10 cellular contexts compared by ENCODE assay signal in the genomic region with DNA sequence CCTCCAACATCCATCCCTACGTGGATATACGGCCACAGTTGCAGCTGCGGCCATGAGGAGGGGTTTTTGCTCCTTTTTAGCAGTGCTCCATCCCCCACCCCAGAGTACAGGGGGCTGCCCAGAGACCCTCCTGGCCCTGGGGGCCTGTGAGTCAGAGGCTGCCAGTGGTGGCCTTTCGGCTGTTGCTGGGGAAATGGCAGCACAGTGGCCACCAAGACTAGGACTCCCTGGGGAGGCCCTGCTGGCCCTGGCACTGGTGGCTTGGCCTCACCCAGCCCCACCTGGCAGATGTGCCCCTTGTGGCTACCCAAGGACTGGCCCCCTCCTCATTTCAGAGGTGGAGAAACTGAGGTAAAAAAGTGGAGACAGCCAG. TPM values are rescaled to one million over a fixed set of nuclear protein-coding genes. Genes with fewer than 3 reads are reported as not detected.
DNase-seq lines count a peak whose midpoint lies in the region; ATAC-seq and TF ChIP-seq lines count a peak whose summit lies in the region.
"Had no signal": no experiment of that assay in that cellular context is flagged by ENCODE, and none has a peak within 500 bp of the region (broad histone marks: within the 10 kb centered on the region; RNA-seq: fewer than 3 reads in every experiment).

No MANE protein-coding gene starts in this region.

- H3K4me1 ChIP-seq in GM23338 (ENCODE audit: insufficient read depth) (peaks cover 18% of the 10 kb centered on the region; the same call in 1 of the 2 replicates), lower lobe of right lung (peaks cover 53% of the 10 kb centered on the region), stomach smooth muscle (ENCODE audit: control insufficient read depth, insufficient read depth, low read length) (peaks cover 52% of the 10 kb centered on the region)

- in situ Hi-C loops in brain microvascular endothelial cell (cut with HindIII; ENCODE audit: low pct_ligation_motif_present, low sequenced_read_pairs) = no loop called here

- no peak overlapping the region for H2AFZ ChIP-seq in GM23338

- H3K27me3 Mint-ChIP-seq in GM23338 (ENCODE audit: insufficient read depth, low read depth, poor library complexity) = peaks cover 46% of the 10 kb centered on the region
- H3K27me3 Mint-ChIP-seq: activated naive CD8-positive, alpha-beta T cell treated with anti-CD3 and anti-CD28 coated beads for 36 hours had no signal

- H3K9me2 ChIP-seq in GM23338 (ENCODE audit: insufficient read depth) = no peaks in the 10 kb centered on the region

- DNase-seq in GM23338 (ENCODE audit: low spot score) (no peak), brain microvascular endothelial cell (no peak), lower lobe of right lung (no peak), GM19238 (ENCODE audit: insufficient read length, low spot score) (no peak), activated T-cell treated with anti-CD3 and anti-CD28 coated beads for 4 hours (no peak), NCI-H187 (lab: John Stamatoyannopoulos, UW) (no peak)
- DNase-seq in activated naive CD4-positive, alpha-beta T cell treated with Interleukin-2 at 50 U/mL for 16 hours = no peak
- DNase-seq: activated naive CD8-positive, alpha-beta T cell treated with anti-CD3 and anti-CD28 coated beads for 36 hours; NCI-H1417 treated with DMSO at 0.1 percent for 48 hours had no signal

- intact Hi-C loops in lower lobe of right lung (cut with DNase I) = no loop called here

- H3K36me3 Mint-ChIP-seq in GM23338 (ENCODE audit: low read depth) = no peaks in the 10 kb centered on the region
- H3K36me3 Mint-ChIP-seq: activated naive CD8-positive, alpha-beta T cell treated with anti-CD3 and anti-CD28 coated beads for 36 hours had no signal

- H3K27me3 ChIP-seq in GM23338 (ENCODE audit: insufficient read depth) (peaks cover 100% of the 10 kb centered on the region), brain microvascular endothelial cell (replicated peaks) (no peaks in the 10 kb centered on the region), lower lobe of right lung (ENCODE audit: low read depth) (no peaks in the 10 kb centered on the region), stomach smooth muscle (ENCODE audit: control insufficient read depth in 1 of 2, insufficient read depth in 2 of 2, low read length in 2 of 2) (no peaks in the 10 kb centered on the region)

- ATAC-seq in GM23338 (no peak), lower lobe of right lung (no peak)

- H3K9me3 Mint-ChIP-seq in GM23338 = no peaks in the 10 kb centered on the region
- H3K9me3 Mint-ChIP-seq: activated naive CD8-positive, alpha-beta T cell treated with anti-CD3 and anti-CD28 coated beads for 36 hours had no signal

- H3K9ac ChIP-seq in stomach smooth muscle (ENCODE audit: low read length in 2 of 2) = peak overlapping the region in 1 of 2 donors; percentile 29

- TF ChIP-seq CTCF in GM23338 (conservative IDR thresholded peaks at IDR 0.05; ENCODE audit: low read depth in 2 of 2) (no peak), brain microvascular endothelial cell (IDR thresholded peaks at IDR 0.05; ENCODE audit: low read depth, low read length, missing control alignments) (no peak), lower lobe of right lung (IDR thresholded peaks at IDR 0.05) (no peak)

- no peak overlapping the region for H3K27ac Mint-ChIP-seq in GM23338
- H3K27ac Mint-ChIP-seq: activated naive CD8-positive, alpha-beta T cell treated with anti-CD3 and anti-CD28 coated beads for 36 hours had no signal

- no peaks in the 10 kb centered on the region for H3F3A ChIP-seq in GM23338 (replicated peaks; ENCODE audit: low read depth)

- 0 out of 2 replicates have a peak overlapping the region, but pooled peaks have one; percentile 49 for H3K4me2 ChIP-seq in GM23338

- no peaks in the 10 kb centered on the region for H3K36me3 ChIP-seq in GM23338 (ENCODE audit: insufficient read depth)
- no peaks in the 10 kb centered on the region for H3K36me3 ChIP-seq in brain microvascular endothelial cell (replicated peaks)
- no peaks in the 10 kb centered on the region for H3K36me3 ChIP-seq in lower lobe of right lung
- H3K36me3 ChIP-seq in stomach smooth muscle (ENCODE audit: control insufficient read depth in 2 of 2, insufficient read depth in 2 of 2, low read length in 2 of 2) = no peaks in the 10 kb centered on the region

- H3K27ac ChIP-seq in GM23338 (ENCODE audit: low read depth) = no peak overlapping the region
- H3K27ac ChIP-seq in brain microvascular endothelial cell = peak overlapping the region; percentile 94
- peak overlapping the region; percentile 82 for H3K27ac ChIP-seq in lower lobe of right lung
- H3K27ac ChIP-seq in stomach smooth muscle (ENCODE audit: low read length) = peak overlapping the region; percentile 70

- no peaks in the 10 kb centered on the region for H3K9me3 ChIP-seq in lower lobe of right lung
- H3K9me3 ChIP-seq in stomach smooth muscle (ENCODE audit: control insufficient read depth in 2 of 2, low read length in 2 of 2) = no peaks in the 10 kb centered on the region

- H3K4me1 Mint-ChIP-seq in GM23338 = peaks cover 37% of the 10 kb centered on the region

- no peaks in the 10 kb centered on the region; the same call in 1 of the 2 replicates for H4K20me1 ChIP-seq in GM23338 (replicated peaks; ENCODE audit: insufficient read depth)

- H3K4me3 Mint-ChIP-seq in GM23338 = no peak overlapping the region
- H3K4me3 Mint-ChIP-seq: activated naive CD8-positive, alpha-beta T cell treated with anti-CD3 and anti-CD28 coated beads for 36 hours had no signal

- no peaks in the 10 kb centered on the region for H3K79me2 ChIP-seq in GM23338 (replicated peaks; ENCODE audit: insufficient read depth)

- H3K4me3 ChIP-seq in GM23338 = no peak overlapping the region
- H3K4me3 ChIP-seq in brain microvascular endothelial cell (ENCODE audit: low read depth, low read length) = no peak overlapping the region
- no peak overlapping the region for H3K4me3 ChIP-seq in lower lobe of right lung
- no peak overlapping the region for H3K4me3 ChIP-seq in stomach smooth muscle (ENCODE audit: low read length in 2 of 2)

TF ChIP-seq in GM23338, 12 proteins besides CTCF, POLR2A, EP300 and RAD21 (continues in another document):
- TF ChIP-seq JUNB (IDR thresholded peaks at IDR 0.05; ENCODE audit: unreplicated experiment) (no peak), REST (IDR thresholded peaks at IDR 0.05; ENCODE audit: unreplicated experiment) (no peak), ZNF114 (CRISPR knock-in tag; IDR thresholded peaks at IDR 0.05) (no peak), ZNF331 (CRISPR knock-in tag; IDR thresholded peaks at IDR 0.05; ENCODE audit: low read depth) (no peak), EZH2phosphoT487 (IDR thresholded peaks at IDR 0.05; ENCODE audit: unreplicated experiment) (no peak), NANOG (IDR thresholded peaks at IDR 0.05; ENCODE audit: borderline replicate concordance) (no peak)
- TF ChIP-seq, protein P1, sequence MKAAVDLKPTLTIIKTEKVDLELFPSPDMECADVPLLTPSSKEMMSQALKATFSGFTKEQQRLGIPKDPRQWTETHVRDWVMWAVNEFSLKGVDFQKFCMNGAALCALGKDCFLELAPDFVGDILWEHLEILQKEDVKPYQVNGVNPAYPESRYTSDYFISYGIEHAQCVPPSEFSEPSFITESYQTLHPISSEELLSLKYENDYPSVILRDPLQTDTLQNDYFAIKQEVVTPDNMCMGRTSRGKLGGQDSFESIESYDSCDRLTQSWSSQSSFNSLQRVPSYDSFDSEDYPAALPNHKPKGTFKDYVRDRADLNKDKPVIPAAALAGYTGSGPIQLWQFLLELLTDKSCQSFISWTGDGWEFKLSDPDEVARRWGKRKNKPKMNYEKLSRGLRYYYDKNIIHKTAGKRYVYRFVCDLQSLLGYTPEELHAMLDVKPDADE (IDR thresholded peaks at IDR 0.05) = no peak

RNA-seq across cellular contexts. Expression of gene RAI1, which starts 29.1 kb away (rescaled TPM):
- 0.87 and 2.1 TPM in 2 replicates for total RNA-seq in GM23338 (2014; rRNA removed; shearing (Covaris generic))
- 0.75 and 0.89 TPM in 2 replicates for polyA plus RNA-seq in GM23338 (2016; fragmentation: Nextera tagmentation; extraction: Ambion mirVana)
- total RNA-seq in lower lobe of right lung = 31.1 TPM

Comparison
In these comparisons a context has a peak if more than half of its experiments do, and no peak if none do; other contexts are left out.
1. RNA of gene RAI1, which starts 29.1 kb away (total RNA-seq): 31.1 TPM in lower lobe of right lung (single experiment); 0.87 to 2.1 TPM in GM23338; every median in the first group is over 10 times any median in the second.